In the genomic region with DNA sequence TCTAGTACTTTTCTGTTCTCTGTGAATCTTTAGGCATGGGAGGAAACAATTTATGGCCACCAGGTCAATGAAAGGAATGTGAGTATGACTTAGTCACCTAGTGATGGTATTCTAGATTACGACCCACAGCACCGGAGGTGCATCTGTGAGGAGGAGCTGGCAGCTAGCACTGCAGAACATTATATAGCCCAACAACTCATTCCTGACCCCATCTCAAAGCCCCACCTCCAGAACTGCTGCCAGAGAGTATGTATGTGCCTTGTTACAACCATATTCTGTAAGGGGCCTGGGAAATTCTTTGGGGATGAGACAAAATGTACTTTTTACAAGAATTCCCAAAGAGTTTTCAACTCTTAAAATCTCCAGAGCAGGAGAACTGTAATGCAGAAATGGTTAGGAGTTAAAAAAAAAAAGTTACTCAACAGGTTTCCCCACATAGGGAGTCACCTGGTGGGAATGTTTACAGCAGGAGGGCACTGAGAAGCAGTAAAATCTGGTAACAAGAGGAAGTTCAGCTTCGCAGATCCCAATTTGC, we compare ENCODE assay signal across 11 cellular contexts. TPM values are rescaled to one million over a fixed set of nuclear protein-coding genes. Genes with fewer than 3 reads are reported as not detected.
DNase-seq lines count a peak whose midpoint lies in the region; ATAC-seq, FAIRE-seq and TF ChIP-seq lines count a peak whose summit lies in the region.
"Had no signal": no experiment of that assay in that cellular context is flagged by ENCODE, and none has a peak within 500 bp of the region (broad histone marks: within the 10 kb centered on the region; RNA-seq: fewer than 3 reads in every experiment).

No MANE protein-coding gene starts in this region.

- CTCF ChIA-PET in WTC11 (lab: Charles Lee): interaction anchor here (1.0 to 1.4 kb wide), 2 partner anchors 20 to 113 kb away, joined by 4 to 5 read pairs; no protein-coding TSS in a partner anchor
- CTCF ChIA-PET in CD8-positive, alpha-beta memory T cell (lab: Charles Lee): no interaction called here
- CTCF ChIA-PET in CD4-positive, alpha-beta memory T cell (lab: Charles Lee; ENCODE audit: partially characterized antibody): interaction anchor here (1.2 kb wide), 1 partner anchor 26 kb away, joined by 3 read pairs; no protein-coding TSS in a partner anchor

- H2AFZ ChIP-seq in keratinocyte (ENCODE audit: control insufficient read depth, low read length): no peak overlapping the region

- no peaks in the 10 kb centered on the region for H3K27me3 ChIP-seq in keratinocyte (ENCODE audit: control insufficient read depth, extremely low read depth, insufficient read depth, low read length)
- H3K27me3 ChIP-seq in upper lobe of right lung: no peaks in the 10 kb centered on the region
- H3K27me3 ChIP-seq in CD8-positive, alpha-beta memory T cell (ENCODE audit: insufficient read depth, low read length, poor library complexity, severe bottlenecking): no peaks in the 10 kb centered on the region
- no peaks in the 10 kb centered on the region for H3K27me3 ChIP-seq in CD4-positive, alpha-beta memory T cell (ENCODE audit: insufficient read depth, low read length)

- TF ChIP-seq CTCF in WTC11 (IDR thresholded peaks at IDR 0.05): no peak
- TF ChIP-seq CTCF in keratinocyte (optimal IDR thresholded peaks at IDR 0.05 in 1 of 3, IDR thresholded peaks at IDR 0.05 in 1 of 3, conservative IDR thresholded peaks at IDR 0.05 in 1 of 3; ENCODE audit: extremely low read depth in 1 of 3, insufficient read depth in 2 of 3, low read length in 3 of 3): no peak
- TF ChIP-seq CTCF in upper lobe of right lung (IDR thresholded peaks at IDR 0.05): no peak

- H3K9ac ChIP-seq in keratinocyte (ENCODE audit: control insufficient read depth, extremely low read depth, insufficient read depth, low read length): peak overlapping the region; percentile 8

- H3K4me1 Mint-ChIP-seq in WTC11: peaks cover 23% of the 10 kb centered on the region
- H3K4me1 Mint-ChIP-seq in CD8-positive, alpha-beta memory T cell: no peaks in the 10 kb centered on the region
- peaks cover 0 to 5% (median 1%) of the 10 kb centered on the region in 4 donors for H3K4me1 Mint-ChIP-seq in CD4-positive, alpha-beta memory T cell

- no peaks in the 10 kb centered on the region for H4K20me1 ChIP-seq in keratinocyte (ENCODE audit: control insufficient read depth, extremely low read depth, insufficient read depth, low read length)

- peaks cover 62% of the 10 kb centered on the region for H3K4me1 ChIP-seq in keratinocyte (ENCODE audit: control insufficient read depth, extremely low read depth, insufficient read depth, low read length)
- peaks cover 3% of the 10 kb centered on the region for H3K4me1 ChIP-seq in upper lobe of right lung
- H3K4me1 ChIP-seq in CD8-positive, alpha-beta memory T cell (ENCODE audit: insufficient read depth, low read length): no peaks in the 10 kb centered on the region
- H3K4me1 ChIP-seq in CD4-positive, alpha-beta memory T cell (ENCODE audit: insufficient read depth, low read length): no peaks in the 10 kb centered on the region

- H3K4me3 ChIP-seq in keratinocyte (ENCODE audit: control insufficient read depth in 2 of 3, extremely low read depth in 1 of 3, insufficient read depth in 2 of 3, low read depth in 1 of 3, low read length in 3 of 3): no peak overlapping the region
- H3K4me3 ChIP-seq in upper lobe of right lung: no peak overlapping the region
- no peak overlapping the region for H3K4me3 ChIP-seq in CD8-positive, alpha-beta memory T cell (ENCODE audit: low read length)
- no peak overlapping the region for H3K4me3 ChIP-seq in CD4-positive, alpha-beta memory T cell (ENCODE audit: low read length in 2 of 2)

- POLR2A ChIA-PET in WTC11 (lab: Charles Lee): no interaction called here
- POLR2A ChIA-PET in CD8-positive, alpha-beta memory T cell (lab: Charles Lee): no interaction called here
- POLR2A ChIA-PET in CD4-positive, alpha-beta memory T cell (lab: Charles Lee; ENCODE audit: partially characterized antibody): no interaction called here

- H3K36me3 ChIP-seq in keratinocyte (ENCODE audit: control insufficient read depth in 2 of 2, extremely low read depth in 1 of 2, insufficient read depth in 2 of 2, low read length in 2 of 2) (peaks cover 26 to 55% of the 10 kb centered on the region in 2 experiments), upper lobe of right lung (peaks cover 89% of the 10 kb centered on the region)
- peaks cover 8% of the 10 kb centered on the region for H3K36me3 ChIP-seq in CD8-positive, alpha-beta memory T cell (ENCODE audit: insufficient read depth, low read length)
- H3K36me3 ChIP-seq in CD4-positive, alpha-beta memory T cell (ENCODE audit: insufficient read depth, low read length): peaks cover 35% of the 10 kb centered on the region

- peak overlapping the region; percentile 99 for H3K27ac Mint-ChIP-seq in WTC11
- H3K27ac Mint-ChIP-seq in CD8-positive, alpha-beta memory T cell: no peak overlapping the region
- H3K27ac Mint-ChIP-seq in CD4-positive, alpha-beta memory T cell: peak overlapping the region in 1 of 7 donors; percentile 70

- DNase-seq in DMS79 treated with DMSO at 0.1 percent for 48 hours (lab: John Stamatoyannopoulos, UW) (peak; percentile 14), DMS79 (lab: John Stamatoyannopoulos, UW) (no peak), WTC11 (ENCODE audit: low spot score) (no peak), keratinocyte (ENCODE audit: low read depth, low spot score) (peak; percentile 83), upper lobe of right lung (no peak)
- no peak for DNase-seq in CD8-positive, alpha-beta memory T cell
- no peak for DNase-seq in CD4-positive, alpha-beta memory T cell
- DNase-seq: NCI-H2227 treated with DMSO at 0.1 percent for 48 hours had no signal

- H3K4me2 ChIP-seq in keratinocyte (ENCODE audit: control insufficient read depth, extremely low read depth, insufficient read depth, low read depth, low read length): peak overlapping the region; percentile 59

- no peaks in the 10 kb centered on the region for H3K9me3 ChIP-seq in keratinocyte (ENCODE audit: control insufficient read depth, low read depth, low read length)
- H3K9me3 ChIP-seq in upper lobe of right lung: no peaks in the 10 kb centered on the region
- no peaks in the 10 kb centered on the region for H3K9me3 ChIP-seq in CD8-positive, alpha-beta memory T cell (ENCODE audit: low read length)
- no peaks in the 10 kb centered on the region for H3K9me3 ChIP-seq in CD4-positive, alpha-beta memory T cell (ENCODE audit: control insufficient read depth in 1 of 2, low read length in 2 of 2)

- peaks cover 68% of the 10 kb centered on the region for H3K79me2 ChIP-seq in keratinocyte (ENCODE audit: control insufficient read depth, insufficient read depth, low read length)

- H3K36me3 Mint-ChIP-seq in WTC11: peaks cover 47% of the 10 kb centered on the region
- peaks cover 9 to 61% (median 27%) of the 10 kb centered on the region in 3 donors for H3K36me3 Mint-ChIP-seq in CD8-positive, alpha-beta memory T cell
- H3K36me3 Mint-ChIP-seq in CD4-positive, alpha-beta memory T cell: peaks cover 48 to 56% of the 10 kb centered on the region in 2 donors

- H3K9me3 Mint-ChIP-seq in WTC11: no peaks in the 10 kb centered on the region
- no peaks in the 10 kb centered on the region for H3K9me3 Mint-ChIP-seq in CD8-positive, alpha-beta memory T cell
- H3K9me3 Mint-ChIP-seq in CD4-positive, alpha-beta memory T cell: no peaks in the 10 kb centered on the region

- dilution Hi-C loops in keratinocyte (cut with MboI; ENCODE audit: extremely low pct_ligation_motif_present, low sequenced_read_pairs): no loop called here

- no peaks in the 10 kb centered on the region for H3K27me3 Mint-ChIP-seq in WTC11 (ENCODE audit: low read depth)
- no peaks in the 10 kb centered on the region for H3K27me3 Mint-ChIP-seq in CD8-positive, alpha-beta memory T cell
- no peaks in the 10 kb centered on the region for H3K27me3 Mint-ChIP-seq in CD4-positive, alpha-beta memory T cell

- FAIRE-seq in keratinocyte (lab: Jason Lieb, UNC): peak; percentile 78
- FAIRE-seq: A204.1, TTC549 had no signal

- intact Hi-C loops in upper lobe of right lung (cut with DNase I): no loop called here
- intact Hi-C loops in CD4-positive, alpha-beta memory T cell (cut with micrococcal nuclease): no loop called here

- H3K9me1 ChIP-seq in keratinocyte (ENCODE audit: control insufficient read depth, extremely low read depth, insufficient read depth, low read length): no peaks in the 10 kb centered on the region

- peak overlapping the region; percentile 64 for H3K27ac ChIP-seq in keratinocyte (ENCODE audit: control insufficient read depth, insufficient read depth, low read length)
- H3K27ac ChIP-seq in upper lobe of right lung: no peak overlapping the region
- no peak overlapping the region for H3K27ac ChIP-seq in CD8-positive, alpha-beta memory T cell (ENCODE audit: low read depth, low read length)
- H3K27ac ChIP-seq in CD4-positive, alpha-beta memory T cell (ENCODE audit: low read depth, low read length): no peak overlapping the region

- peak; percentile 81 for ATAC-seq in WTC11
- ATAC-seq in upper lobe of right lung: peak; percentile 76
- ATAC-seq in GM18858 (IDR thresholded peaks at IDR 0.05; ENCODE audit: unreplicated experiment): no peak

- H3K4me3 Mint-ChIP-seq in WTC11: peak overlapping the region; percentile 44
- no peak overlapping the region for H3K4me3 Mint-ChIP-seq in CD8-positive, alpha-beta memory T cell
- H3K4me3 Mint-ChIP-seq in CD4-positive, alpha-beta memory T cell: no peak overlapping the region

TF ChIP-seq in WTC11, 78 proteins besides CTCF, POLR2A, EP300 and RAD21 (continues in another document):
- no peak for TF ChIP-seq MAX (CRISPR knock-in tag; IDR thresholded peaks at IDR 0.05)
- no peak for TF ChIP-seq ZNF121 (CRISPR knock-in tag; IDR thresholded peaks at IDR 0.05)

RNA-seq across cellular contexts. Expression of gene CERS5, which starts 34.9 kb away (rescaled TPM):
- total RNA-seq in WTC11 (2021) (47.8 to 55.8 TPM (median 51.7 TPM) in 3 replicates), upper lobe of right lung (33.2 TPM)
- polyA plus RNA-seq in keratinocyte: 50.6 to 72.3 TPM (median 61.4 TPM) in 3 replicates
- polyA plus RNA-seq in keratinocyte (2011; ENCODE audit: low read depth): 16.5 TPM
- 34.2 and 52.2 TPM in 2 replicates for polyA plus RNA-seq in keratinocyte (2011; cell fraction: cytosol; rRNA removed)
- polyA plus RNA-seq in keratinocyte (2011; cell fraction: nucleus; rRNA removed): 134 and 136 TPM in 2 replicates
- 22.1 and 30.6 TPM in 2 replicates for polyA plus RNA-seq in keratinocyte (2012; ENCODE audit: low replicate concordance)
- polyA minus RNA-seq in keratinocyte: 34.1 to 97.0 TPM (median 89.8 TPM) in 3 replicates
- polyA minus RNA-seq in keratinocyte (2011; cell fraction: cytosol; rRNA and poly(A)+ RNA removed): 36.1 TPM
- polyA minus RNA-seq in keratinocyte (2011; cell fraction: nucleus; rRNA and poly(A)+ RNA removed): 43.4 and 81.5 TPM in 2 replicates
- 10 to 100 TPM; 55.4 to 62.1 TPM for total RNA-seq in CD8-positive, alpha-beta memory T cell
- polyA plus RNA-seq in CD8-positive, alpha-beta memory T cell: 47.4 TPM
- total RNA-seq in CD4-positive, alpha-beta memory T cell: 10 to 100 TPM; 42.1 to 48.2 TPM
- polyA plus RNA-seq in CD4-positive, alpha-beta memory T cell: 10 to 100 TPM; 45.1 to 62.7 TPM

Comparison
In these comparisons a context has a peak if more than half of its experiments do, and no peak if none do; other contexts are left out.
1. DNase-seq: peak in DMS79 treated with DMSO at 0.1 percent for 48 hours (single experiment) and keratinocyte (single experiment); none in DMS79 (single experiment), WTC11 (single experiment), upper lobe of right lung (single experiment), CD8-positive, alpha-beta memory T cell (0 of 5) and CD4-positive, alpha-beta memory T cell (0 of 5).